ENCODE assay signal across 8 cellular contexts in genomic region chr11:15006139-15006759, GRCh38. TPM values are rescaled to one million over a fixed set of nuclear protein-coding genes. Genes with fewer than 3 reads are reported as not detected.
DNase-seq lines count a peak whose midpoint lies in the region; ATAC-seq and TF ChIP-seq lines count a peak whose summit lies in the region.

No MANE protein-coding gene starts in this region.

- CTCF ChIA-PET in RWPE1 (lab: Yijun Ruan, JAX): interaction anchor here (0.6 to 0.7 kb wide), 4 partner anchors 35 to 1412 kb away, joined by 3 to 5 read pairs (median 3); no protein-coding TSS in a partner anchor

- TF ChIP-seq CTCF in LNCaP clone FGC (IDR thresholded peaks at IDR 0.05; ENCODE audit: control insufficient read depth, extremely low read depth, insufficient read depth) (peak; percentile 33), RWPE1 (conservative IDR thresholded peaks at IDR 0.05; ENCODE audit: low read depth) (0 out of 2 replicates have a peak, but pooled peaks have one; percentile 18), fibroblast of the aortic adventitia (IDR thresholded peaks at IDR 0.05; ENCODE audit: insufficient read depth, low read length) (peak; percentile 51)

- POLR2A ChIA-PET in RWPE1 (lab: Yijun Ruan, JAX; ENCODE audit: low non-redundant PET): no interaction called here

- H3K27ac ChIP-seq in RWPE1: no peak overlapping the region

- H3K4me3 ChIP-seq in LNCaP clone FGC (ENCODE audit: low read depth, low read length) (no peak overlapping the region), fibroblast of the aortic adventitia (ENCODE audit: low read depth, low read length) (no peak overlapping the region)

- intact Hi-C loops in posterior cingulate gyrus (cut with DNase I): no loop called here

- peak; percentile 92 for DNase-seq in DMS53 (lab: John Stamatoyannopoulos, UW)
- DNase-seq in LNCaP clone FGC (ENCODE audit: low read depth): peak; percentile 17
- peak; percentile 5 for DNase-seq in RWPE1 (ENCODE audit: low spot score)
- peak; percentile 67 for DNase-seq in fibroblast of the aortic adventitia (ENCODE audit: low read depth)
- no peak for DNase-seq in posterior cingulate gyrus

- ATAC-seq in GM19372 (IDR thresholded peaks at IDR 0.05; ENCODE audit: low read depth, unreplicated experiment): peak; percentile 75
- ATAC-seq in GM18498 (IDR thresholded peaks at IDR 0.05; ENCODE audit: unreplicated experiment): no peak
- no peak for ATAC-seq in HG02642 (IDR thresholded peaks at IDR 0.05; ENCODE audit: poor library complexity, unreplicated experiment)

RNA-seq across cellular contexts. Expression of gene CALCA, which starts 34.1 kb away (rescaled TPM):
- total RNA-seq in fibroblast of the aortic adventitia (ENCODE audit: low replicate concordance): not detected in 2 replicates

Comparison
In these comparisons a context has a peak if more than half of its experiments do, and no peak if none do; other contexts are left out.
1. DNase-seq: peak in DMS53 (single experiment), LNCaP clone FGC (single experiment), RWPE1 (single experiment) and fibroblast of the aortic adventitia (single experiment); none in posterior cingulate gyrus (0 of 10).
2. Peak in every context shown above with its lines, with median percentiles within 50 percentile points of each other: CTCF ChIP-seq.